17 cellular contexts compared by ENCODE assay signal in the genomic region with DNA sequence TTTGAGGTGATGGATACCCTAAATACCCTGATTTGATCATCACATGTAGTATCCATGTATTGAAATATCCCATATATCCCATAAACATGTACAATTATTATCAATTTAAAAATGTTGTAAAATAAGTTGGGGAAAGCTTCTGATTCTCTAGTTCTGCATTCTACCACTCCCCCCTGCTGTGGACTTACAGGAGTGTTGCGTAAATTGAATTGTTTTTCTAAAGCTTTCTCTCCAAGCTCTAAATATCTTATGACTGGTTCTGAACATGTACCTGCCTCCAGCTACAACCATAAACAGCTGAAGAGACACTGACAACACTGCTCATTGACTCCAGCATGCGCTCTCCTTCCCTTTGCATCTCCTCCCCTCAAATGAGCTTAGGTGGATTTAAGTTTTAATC.
A peak's percentile ranks its signal among the peaks of the same experiment; 100 is the strongest.
DNase-seq lines count a peak whose midpoint lies in the region; FAIRE-seq and TF ChIP-seq lines count a peak whose summit lies in the region.
"Had no signal": no experiment of that assay in that cellular context is flagged by ENCODE, and none has a peak within 500 bp of the region (broad histone marks: within the 10 kb centered on the region; RNA-seq: fewer than 3 reads in every experiment).

No MANE protein-coding gene starts in this region.

- POLR2A ChIA-PET in SK-N-SH (lab: Yijun Ruan, JAX), result no interaction called here

- H3K9me3 ChIP-seq in BLaER1 treated with 17β-estradiol and CSF1 and Interleukin-3, amounts not matched to agents 10 nM and 100 nM (replicated peaks in 1 of 11), result no peaks in the 10 kb centered on the region
- no peaks in the 10 kb centered on the region for H3K9me3 ChIP-seq in SK-N-SH
- H3K9me3 ChIP-seq: Caco-2, sigmoid colon had no signal

- no peaks in the 10 kb centered on the region for H3K27me3 ChIP-seq in BLaER1 treated with 17β-estradiol and CSF1 and Interleukin-3, amounts not matched to agents 10 nM and 100 nM
- H3K27me3 ChIP-seq in SK-N-SH (ENCODE audit: insufficient read depth), result no peaks in the 10 kb centered on the region
- H3K27me3 ChIP-seq: sigmoid colon had no signal

- no peak for TF ChIP-seq POLR2A in GM12892 (IDR thresholded peaks at IDR 0.05; ENCODE audit: low read depth, low read length)

- H3K4me1 ChIP-seq in BLaER1 treated with 17β-estradiol and CSF1 and Interleukin-3, amounts not matched to agents 10 nM and 100 nM, result peaks cover 19 to 64% (median 50%) of the 10 kb centered on the region in 10 experiments
- H3K4me1 ChIP-seq in SK-N-SH (ENCODE audit: control insufficient read depth in 1 of 2, insufficient read depth in 2 of 2, low read depth in 1 of 2, low read length in 1 of 2), result peaks cover 0 to 33% of the 10 kb centered on the region in 2 experiments; a peak in 2 of 4 replicates
- H3K4me1 ChIP-seq: Caco-2 had no signal

- TF ChIP-seq EP300 in SK-N-SH (IDR thresholded peaks at IDR 0.05; ENCODE audit: borderline replicate concordance in 1 of 2, low read depth in 1 of 2, low read length in 1 of 2), result no peak

- H3K9me2 ChIP-seq in SK-N-SH, result no peaks in the 10 kb centered on the region

- WGBS in SK-N-SH (ENCODE audit: low lambda C conversion rate), result 97% methylated on average over 2 of the region's 2 CpGs

- no peak for TF ChIP-seq CTCF in fibroblast of mammary gland (conservative IDR thresholded peaks at IDR 0.05; ENCODE audit: control insufficient read depth, insufficient read depth, low read depth, low read length)
- no peak for TF ChIP-seq CTCF in SK-N-SH (IDR thresholded peaks at IDR 0.05)

- H3K27ac ChIP-seq in BLaER1 treated with 17β-estradiol and CSF1 and Interleukin-3, amounts not matched to agents 10 nM and 100 nM, result no peak overlapping the region
- H3K27ac ChIP-seq in SK-N-SH (ENCODE audit: low read depth in 2 of 2, low read length in 1 of 2), result peak overlapping the region in 1 of 2 experiments; percentile 55; a peak in 2 of 4 replicates
- H3K27ac ChIP-seq: sigmoid colon had no signal

- H3K36me3 ChIP-seq in BLaER1 treated with 17β-estradiol and CSF1 and Interleukin-3, amounts not matched to agents 10 nM and 100 nM, result peaks cover 34 to 96% (median 76%) of the 10 kb centered on the region in 11 experiments
- H3K36me3 ChIP-seq in SK-N-SH (replicated peaks in 1 of 2; ENCODE audit: control insufficient read depth in 1 of 2, insufficient read depth in 2 of 2, low read length in 1 of 2), result peaks cover 0 to 7% of the 10 kb centered on the region in 2 experiments

- H3K4me3 ChIP-seq in BLaER1 treated with 17β-estradiol and CSF1 and Interleukin-3, amounts not matched to agents 10 nM and 100 nM, result no peak overlapping the region
- H3K4me3 ChIP-seq in fibroblast of mammary gland (ENCODE audit: control insufficient read depth, low read depth, low read length) (no peak overlapping the region), SK-N-SH (ENCODE audit: low read depth in 2 of 2, low read length in 1 of 2) (no peak overlapping the region)
- H3K4me3 ChIP-seq: sigmoid colon had no signal

- no peak overlapping the region for H3K9ac ChIP-seq in BLaER1 treated with 17β-estradiol and CSF1 and Interleukin-3, amounts not matched to agents 10 nM and 100 nM
- no peak overlapping the region for H3K9ac ChIP-seq in SK-N-SH

- H3K79me2 ChIP-seq in SK-N-SH (ENCODE audit: insufficient read depth), result no peaks in the 10 kb centered on the region

- H3F3A ChIP-seq in SK-N-SH (replicated peaks; ENCODE audit: insufficient read depth), result no peaks in the 10 kb centered on the region

- no peak for TF ChIP-seq RAD21 in SK-N-SH (IDR thresholded peaks at IDR 0.05; ENCODE audit: low read length)

- H4K20me1 ChIP-seq in BLaER1 treated with 17β-estradiol and CSF1 and Interleukin-3, amounts not matched to agents 10 nM and 100 nM, result peaks cover 0 to 41% (median 0%) of the 10 kb centered on the region in 11 experiments; a peak in 5 of 22 replicates
- H4K20me1 ChIP-seq in SK-N-SH (ENCODE audit: insufficient read depth), result no peaks in the 10 kb centered on the region

- H3K4me2 ChIP-seq in BLaER1 treated with 17β-estradiol and CSF1 and Interleukin-3, amounts not matched to agents 10 nM and 100 nM, result peak overlapping the region in 7 of 11 experiments; percentile 3 to 82 (median 78); a peak in 9 of 22 replicates
- H3K4me2 ChIP-seq in SK-N-SH, result no peak overlapping the region

- CTCF ChIA-PET in SK-N-SH (lab: Yijun Ruan, JAX), result interaction anchor here (1.6 to 6.0 kb wide), 3 partner anchors 13 to 153 kb away, joined by 5 to 41 read pairs (median 18); no protein-coding TSS in a partner anchor

- H2AFZ ChIP-seq in SK-N-SH (ENCODE audit: low read depth), result no peak overlapping the region

- FAIRE-seq in GM12892 (lab: Jason Lieb, UNC), result no peak

- peak; percentile 13 for DNase-seq in LHCN-M2 (ENCODE audit: low read depth)
- DNase-seq in SKM-1 treated with dmso at 0.1 percent for 144 hours (lab: John Stamatoyannopoulos, UW; ENCODE audit: unreplicated experiment), result peak; percentile 23
- DNase-seq in fibroblast of mammary gland (ENCODE audit: low read depth), result peak; percentile 31
- no peak for DNase-seq in GM12892 (ENCODE audit: insufficient read length)
- DNase-seq in glomerular visceral epithelial cell (ENCODE audit: extremely low spot score), result no peak
- DNase-seq in SK-N-SH, result no peak
- no peak for DNase-seq in NCI-H2029 treated with DMSO at 0.1 percent for 48 hours (lab: John Stamatoyannopoulos, UW)
- DNase-seq: activated CD4-positive, alpha-beta T cell treated with anti-CD3 and anti-CD28 coated beads for 1 hour; activated CD8-positive, alpha-beta memory T cell treated with anti-CD3 and anti-CD28 coated beads, Interleukin-2, amount 50 U/mL, for 48 hours; activated naive CD4-positive, alpha-beta T cell treated with anti-CD3 and anti-CD28 coated beads for 36 hours; Caco-2; H9; hypothalamus; NCI-H526 treated with DMSO at 0.1 percent for 48 hours; RPMI8226; sigmoid colon had no signal

TF ChIP-seq in SK-N-SH, 30 proteins besides CTCF, POLR2A, EP300 and RAD21:
- TF ChIP-seq, protein P1, sequence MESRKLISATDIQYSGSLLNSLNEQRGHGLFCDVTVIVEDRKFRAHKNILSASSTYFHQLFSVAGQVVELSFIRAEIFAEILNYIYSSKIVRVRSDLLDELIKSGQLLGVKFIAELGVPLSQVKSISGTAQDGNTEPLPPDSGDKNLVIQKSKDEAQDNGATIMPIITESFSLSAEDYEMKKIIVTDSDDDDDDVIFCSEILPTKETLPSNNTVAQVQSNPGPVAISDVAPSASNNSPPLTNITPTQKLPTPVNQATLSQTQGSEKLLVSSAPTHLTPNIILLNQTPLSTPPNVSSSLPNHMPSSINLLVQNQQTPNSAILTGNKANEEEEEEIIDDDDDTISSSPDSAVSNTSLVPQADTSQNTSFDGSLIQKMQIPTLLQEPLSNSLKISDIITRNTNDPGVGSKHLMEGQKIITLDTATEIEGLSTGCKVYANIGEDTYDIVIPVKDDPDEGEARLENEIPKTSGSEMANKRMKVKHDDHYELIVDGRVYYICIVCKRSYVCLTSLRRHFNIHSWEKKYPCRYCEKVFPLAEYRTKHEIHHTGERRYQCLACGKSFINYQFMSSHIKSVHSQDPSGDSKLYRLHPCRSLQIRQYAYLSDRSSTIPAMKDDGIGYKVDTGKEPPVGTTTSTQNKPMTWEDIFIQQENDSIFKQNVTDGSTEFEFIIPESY (IDR thresholded peaks at IDR 0.05; ENCODE audit: borderline replicate concordance, low read depth), result no peak

Comparison
In these comparisons a context has a peak if more than half of its experiments do, and no peak if none do; other contexts are left out.
1. DNase-seq: peak in LHCN-M2 (single experiment), SKM-1 treated with dmso at 0.1 percent for 144 hours (single experiment) and fibroblast of mammary gland (single experiment); none in GM12892 (single experiment), glomerular visceral epithelial cell (single experiment), SK-N-SH (single experiment) and NCI-H2029 treated with DMSO at 0.1 percent for 48 hours (single experiment).